17 cellular contexts compared by ENCODE assay signal in genomic region chr1:5945445-5945844, GRCh38. TPM values are rescaled to one million over a fixed set of nuclear protein-coding genes. Genes with fewer than 3 reads are reported as not detected.
DNase-seq lines count a peak whose midpoint lies in the region; ATAC-seq and TF ChIP-seq lines count a peak whose summit lies in the region.
"Had no signal": no experiment of that assay in that cellular context is flagged by ENCODE, and none has a peak within 500 bp of the region (broad histone marks: within the 10 kb centered on the region; RNA-seq: fewer than 3 reads in every experiment).

No MANE protein-coding gene starts in this region.

- no peaks in the 10 kb centered on the region for H3K4me1 Mint-ChIP-seq in activated CD8-positive, alpha-beta memory T cell treated with anti-CD3 and anti-CD28 coated beads, Interleukin-2, amount 10 ng/mL, durations not matched to agents 7 days and 5 days

- no peaks in the 10 kb centered on the region for H4K20me1 ChIP-seq in osteoblast (ENCODE audit: insufficient read depth, low read length)

- no peaks in the 10 kb centered on the region for H3K79me2 ChIP-seq in osteoblast (ENCODE audit: insufficient read depth, low read length)

- no peak overlapping the region for H3K27ac ChIP-seq in osteoblast (ENCODE audit: low read depth, low read length)
- H3K27ac ChIP-seq: C4-2B, GM23248, HL-60 had no signal

- no peak overlapping the region for H3K27ac Mint-ChIP-seq in activated CD8-positive, alpha-beta memory T cell treated with anti-CD3 and anti-CD28 coated beads, Interleukin-2, amount 10 ng/mL, durations not matched to agents 7 days and 5 days
- H3K27ac Mint-ChIP-seq: CD8-positive, alpha-beta T cell had no signal

- no peak overlapping the region for H3K4me3 Mint-ChIP-seq in activated CD8-positive, alpha-beta memory T cell treated with anti-CD3 and anti-CD28 coated beads, Interleukin-2, amount 10 ng/mL, durations not matched to agents 7 days and 5 days
- H3K4me3 Mint-ChIP-seq: CD8-positive, alpha-beta T cell had no signal

- H3K27me3 Mint-ChIP-seq in activated CD8-positive, alpha-beta memory T cell treated with anti-CD3 and anti-CD28 coated beads, Interleukin-2, amount 10 ng/mL, durations not matched to agents 7 days and 5 days = no peaks in the 10 kb centered on the region

- DNase-seq in cardiac septum (ENCODE audit: low spot score) (peak; percentile 46), Right ventricle myocardium inferior (ENCODE audit: missing footprints) (no peak), osteoblast (ENCODE audit: insufficient read length, low spot score, missing footprints) (peak; percentile 11), ureter (ENCODE audit: low spot score) (peak; percentile 20), epidermal melanocyte (ENCODE audit: insufficient read length, low spot score) (no peak), hippocampal formation (lab: John Stamatoyannopoulos, UW) (no peak), posterior cingulate gyrus (no peak)
- DNase-seq in activated CD8-positive, alpha-beta memory T cell treated with anti-CD3 and anti-CD28 coated beads, Interleukin-2, amount 10 ng/mL, durations not matched to agents 7 days and 5 days = peak; percentile 33
- DNase-seq: BE2C, COR-L47, DMS153, DMS79 treated with DMSO at 0.1 percent for 48 hours, EL, GM23248 had no signal

- no peak for ATAC-seq in Right ventricle myocardium inferior
- no peak for ATAC-seq in activated CD8-positive, alpha-beta memory T cell treated with anti-CD3 and anti-CD28 coated beads, Interleukin-2, amount 10 ng/mL, durations not matched to agents 7 days and 5 days
- ATAC-seq: CD8-positive, alpha-beta T cell had no signal

- no peaks in the 10 kb centered on the region for H3K9me3 Mint-ChIP-seq in activated CD8-positive, alpha-beta memory T cell treated with anti-CD3 and anti-CD28 coated beads, Interleukin-2, amount 10 ng/mL, durations not matched to agents 7 days and 5 days (ENCODE audit: low read depth)
- H3K9me3 Mint-ChIP-seq: CD8-positive, alpha-beta T cell had no signal

- H3K27me3 ChIP-seq in osteoblast (ENCODE audit: insufficient read depth, low read length) = no peaks in the 10 kb centered on the region
- H3K27me3 ChIP-seq: BE2C had no signal

- intact Hi-C loops in cardiac septum (cut with DNase I) = no loop called here
- intact Hi-C loops in Right ventricle myocardium inferior (cut with DNase I) = no loop called here
- intact Hi-C loops in posterior cingulate gyrus (cut with DNase I) = no loop called here

- H3K4me1 ChIP-seq in osteoblast (ENCODE audit: insufficient read depth, low read length) = no peaks in the 10 kb centered on the region
- H3K4me1 ChIP-seq: BE2C had no signal

- no peaks in the 10 kb centered on the region for H3K9me3 ChIP-seq in osteoblast (ENCODE audit: low read depth, low read length)
- H3K9me3 ChIP-seq: BE2C had no signal

- H3K36me3 Mint-ChIP-seq in activated CD8-positive, alpha-beta memory T cell treated with anti-CD3 and anti-CD28 coated beads, Interleukin-2, amount 10 ng/mL, durations not matched to agents 7 days and 5 days = peaks cover 5% of the 10 kb centered on the region

- no peak overlapping the region for H3K4me2 ChIP-seq in osteoblast (ENCODE audit: insufficient read depth, low read length)

- no peak overlapping the region for H3K4me3 ChIP-seq in osteoblast (ENCODE audit: insufficient read depth, low read length)
- H3K4me3 ChIP-seq: GM23248 had no signal

- CTCF ChIA-PET in activated CD8-positive, alpha-beta memory T cell treated with anti-CD3 and anti-CD28 coated beads, Interleukin-2, amount 10 ng/mL, durations not matched to agents 7 days and 5 days (lab: Charles Lee) = no interaction called here

- no peak for TF ChIP-seq CTCF in osteoblast (IDR thresholded peaks at IDR 0.05; ENCODE audit: extremely low read depth, low read depth, low read length)

- no peak overlapping the region for H2AFZ ChIP-seq in osteoblast (ENCODE audit: low read length)
- H2AFZ ChIP-seq: GM23248 had no signal

- peaks cover 9% of the 10 kb centered on the region for H3K36me3 ChIP-seq in osteoblast (ENCODE audit: insufficient read depth, low read length)
- H3K36me3 ChIP-seq: BE2C had no signal

RNA-seq across cellular contexts. Expression of gene NPHP4, which starts 46.8 kb away (rescaled TPM):
- 6.6 TPM for total RNA-seq in cardiac septum
- 4.8 TPM for total RNA-seq in Right ventricle myocardium inferior
- total RNA-seq in activated CD8-positive, alpha-beta memory T cell treated with anti-CD3 and anti-CD28 coated beads, Interleukin-2, amount 10 ng/mL, durations not matched to agents 7 days and 5 days = 10 to 100 TPM; 15.4 to 20.3 TPM
- 6.5 and 8.0 TPM in 2 replicates for total RNA-seq in osteoblast
- total RNA-seq in ureter = 15.3 TPM

Comparison
In these comparisons a context has a peak if more than half of its experiments do, and no peak if none do; other contexts are left out.
1. DNase-seq: peak in cardiac septum (single experiment), activated CD8-positive, alpha-beta memory T cell treated with anti-CD3 and anti-CD28 coated beads, Interleukin-2, amount 10 ng/mL, durations not matched to agents 7 days and 5 days (single experiment), osteoblast (single experiment) and ureter (single experiment); none in Right ventricle myocardium inferior (single experiment), epidermal melanocyte (single experiment), hippocampal formation (0 of 2) and posterior cingulate gyrus (0 of 10).